In the genomic region with DNA sequence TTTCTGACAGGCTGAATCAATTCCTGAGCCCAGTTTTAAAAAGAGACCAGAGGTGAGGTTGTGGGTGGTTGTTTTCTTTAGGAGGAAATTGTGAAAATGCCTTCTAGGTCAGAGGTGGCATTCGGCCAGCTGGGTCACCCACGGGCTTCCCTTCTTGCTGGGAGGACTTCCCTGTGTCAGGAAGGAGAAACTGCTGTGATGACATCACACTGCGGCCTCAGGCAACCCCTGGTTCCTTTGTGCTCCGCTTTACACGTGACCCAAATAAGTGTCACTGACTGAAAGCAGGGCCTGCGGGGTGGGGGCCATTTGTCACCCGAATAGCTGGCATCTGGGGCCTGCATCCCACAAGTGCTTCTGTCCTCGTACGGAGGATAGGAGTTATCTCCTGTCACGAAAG, we compare ENCODE assay signal across 8 cellular contexts. TPM values are rescaled to one million over a fixed set of nuclear protein-coding genes. Genes with fewer than 3 reads are reported as not detected.
A peak's percentile ranks its signal among the peaks of the same experiment; 100 is the strongest.
DNase-seq lines count a peak whose midpoint lies in the region; ATAC-seq and TF ChIP-seq lines count a peak whose summit lies in the region.

No MANE protein-coding gene starts in this region.

- no peak overlapping the region for H3K4me3 Mint-ChIP-seq in WTC11
- H3K4me3 Mint-ChIP-seq in activated T-cell treated with anti-CD3 and anti-CD28 coated beads, Interleukin-2, amount 50 U/mL, for 72 hours = no peak overlapping the region

- intact Hi-C loops in heart right ventricle (cut with DNase I) = loop anchor here in 5 of 10 donors (1.0 to 10.0 kb wide), 4 partner anchors 18 to 76 kb away; a partner anchor contains a TSS

- no peaks in the 10 kb centered on the region for H3K9me3 ChIP-seq in heart right ventricle

- H3K27ac ChIP-seq in heart right ventricle = peak overlapping the region in 9 of 10 donors; percentile 54 to 82 (median 72)

- peaks cover 5 to 49% (median 40%) of the 10 kb centered on the region in 9 donors for H3K4me1 ChIP-seq in heart right ventricle

- WGBS in heart right ventricle, 2 donors = 5 to 8% methylated on average over 10 of the region's 10 CpGs

- peak overlapping the region in 3 of 10 donors; percentile 2 to 11 (median 11) for H3K4me3 ChIP-seq in heart right ventricle
- H3K4me3 ChIP-seq in skeletal muscle cell (ENCODE audit: low read depth, low read length) = no peak overlapping the region

- H3K36me3 Mint-ChIP-seq in WTC11 = peaks cover 8% of the 10 kb centered on the region
- no peaks in the 10 kb centered on the region for H3K36me3 Mint-ChIP-seq in activated T-cell treated with anti-CD3 and anti-CD28 coated beads, Interleukin-2, amount 50 U/mL, for 72 hours (ENCODE audit: insufficient read depth in 2 of 2)

- 0 out of 2 replicates have a peak overlapping the region, but pooled peaks have one; percentile 38 for H3K27ac Mint-ChIP-seq in WTC11
- H3K27ac Mint-ChIP-seq in activated T-cell treated with anti-CD3 and anti-CD28 coated beads, Interleukin-2, amount 50 U/mL, for 72 hours = no peak overlapping the region

- no peak for ATAC-seq in WTC11
- ATAC-seq in heart right ventricle = peak; percentile 92 to 98 (median 96)
- no peak for ATAC-seq in activated T-cell treated with anti-CD3 and anti-CD28 coated beads, Interleukin-2, amount 50 U/mL, for 72 hours (replicated peaks in 1 of 2)
- ATAC-seq in HG02981 (IDR thresholded peaks at IDR 0.05; ENCODE audit: unreplicated experiment) = no peak

- CTCF ChIA-PET in WTC11 (lab: Charles Lee) = interaction anchor here (3.6 kb wide), 1 partner anchor 76 kb away, joined by 40 read pairs; no protein-coding TSS in a partner anchor

- H3K27me3 Mint-ChIP-seq in WTC11 (ENCODE audit: low read depth) = no peaks in the 10 kb centered on the region; the same call in 1 of the 2 replicates
- no peaks in the 10 kb centered on the region for H3K27me3 Mint-ChIP-seq in activated T-cell treated with anti-CD3 and anti-CD28 coated beads, Interleukin-2, amount 50 U/mL, for 72 hours (ENCODE audit: low read depth)

- peak; percentile 86 for DNase-seq in H4 (ENCODE audit: low spot score)
- no peak for DNase-seq in WTC11 (ENCODE audit: low spot score)
- peak; percentile 86 to 94 for DNase-seq in heart right ventricle
- peak; percentile 25 for DNase-seq in skeletal muscle cell (ENCODE audit: low read depth)
- no peak for DNase-seq in activated T-cell treated with anti-CD3 and anti-CD28 coated beads, Interleukin-2, amount 50 U/mL, for 72 hours
- DNase-seq in NCI-H1694 treated with DMSO at 0.1 percent for 48 hours (lab: John Stamatoyannopoulos, UW) = no peak
- DNase-seq in activated gamma-delta T cell (lab: John Stamatoyannopoulos, UW) = no peak

- no peak for TF ChIP-seq CTCF in WTC11 (IDR thresholded peaks at IDR 0.05)
- no peak for TF ChIP-seq CTCF in heart right ventricle (IDR thresholded peaks at IDR 0.05)

- no peaks in the 10 kb centered on the region for H3K36me3 ChIP-seq in heart right ventricle

- POLR2A ChIA-PET in WTC11 (lab: Charles Lee) = interaction anchor here (0.6 kb wide), 1 partner anchor 132 kb away, joined by 7 read pairs; no protein-coding TSS in a partner anchor

- H3K27me3 ChIP-seq in heart right ventricle = no peaks in the 10 kb centered on the region

- H3K4me1 Mint-ChIP-seq in WTC11 = peaks cover 61% of the 10 kb centered on the region
- peaks cover 4% of the 10 kb centered on the region for H3K4me1 Mint-ChIP-seq in activated T-cell treated with anti-CD3 and anti-CD28 coated beads, Interleukin-2, amount 50 U/mL, for 72 hours (ENCODE audit: low read depth)

- no peaks in the 10 kb centered on the region for H3K9me3 Mint-ChIP-seq in WTC11
- H3K9me3 Mint-ChIP-seq in activated T-cell treated with anti-CD3 and anti-CD28 coated beads, Interleukin-2, amount 50 U/mL, for 72 hours = no peaks in the 10 kb centered on the region

TF ChIP-seq in WTC11, 78 proteins besides CTCF, POLR2A, EP300 and RAD21:
- no peak for TF ChIP-seq TEAD1 (CRISPR knock-in tag; IDR thresholded peaks at IDR 0.05)

RNA-seq across cellular contexts. Expression of a gene that starts 39.7 kb away (rescaled TPM):
- 2.4 TPM in 1 of 2 replicates, not detected in the other for total RNA-seq in H4 (2014; rRNA removed; shearing (Covaris generic))
- total RNA-seq in WTC11 (2021) (2.3 to 4.9 TPM (median 2.9 TPM) in 3 replicates), heart right ventricle (1 to 10 TPM in 9 of 10 donors, under 1 TPM in 1; 0.88 to 5.2 (median 1.4) TPM)
- 1 to 10 TPM in 1 of 2 donors, under 1 TPM in 1; 0.13 to 5.9 TPM for polyA plus RNA-seq in heart right ventricle
- not detected for total RNA-seq in activated T-cell treated with anti-CD3 and anti-CD28 coated beads, Interleukin-2, amount 50 U/mL, for 72 hours

RNA-seq across cellular contexts. Expression of a gene that starts 43.3 kb away (rescaled TPM):
- 6.6 and 7.4 TPM in 2 replicates for total RNA-seq in H4 (2014; rRNA removed; shearing (Covaris generic))
- total RNA-seq in WTC11 (2021) (27.9 to 31.3 TPM (median 28.6 TPM) in 3 replicates), heart right ventricle (10 to 100 TPM in 3 of 10 donors, 1 to 10 TPM in 7; 4.5 to 20.8 (median 7.0) TPM)
- polyA plus RNA-seq in heart right ventricle = 1 to 10 TPM; 2.9 to 5.1 TPM
- total RNA-seq in activated T-cell treated with anti-CD3 and anti-CD28 coated beads, Interleukin-2, amount 50 U/mL, for 72 hours = not detected

Comparison
In these comparisons a context has a peak if more than half of its experiments do, and no peak if none do; other contexts are left out.
1. DNase-seq: peak in H4 (single experiment), heart right ventricle (2 of 2) and skeletal muscle cell (single experiment); none in WTC11 (single experiment), activated T-cell treated with anti-CD3 and anti-CD28 coated beads, Interleukin-2, amount 50 U/mL, for 72 hours (0 of 2), NCI-H1694 treated with DMSO at 0.1 percent for 48 hours (single experiment) and activated gamma-delta T cell (single experiment).
2. ATAC-seq: peak in heart right ventricle (8 of 8); none in WTC11 (single experiment), activated T-cell treated with anti-CD3 and anti-CD28 coated beads, Interleukin-2, amount 50 U/mL, for 72 hours (0 of 2) and HG02981 (single experiment).